27 cellular contexts compared by ENCODE assay signal in genomic region chr4:27276322-27277073, GRCh38.
DNase-seq lines count a peak whose midpoint lies in the region; ATAC-seq and TF ChIP-seq lines count a peak whose summit lies in the region.
"Had no signal": no experiment of that assay in that cellular context is flagged by ENCODE, and none has a peak within 500 bp of the region (broad histone marks: within the 10 kb centered on the region; RNA-seq: fewer than 3 reads in every experiment).

No MANE protein-coding gene starts in this region.

- H3K36me3 Mint-ChIP-seq in activated CD8-positive, alpha-beta T cell treated with anti-CD3 and anti-CD28 coated beads, Interleukin-2, amount 10 ng/mL, durations not matched to agents 7 days and 5 days (ENCODE audit: low read depth), result no peaks in the 10 kb centered on the region
- no peaks in the 10 kb centered on the region for H3K36me3 Mint-ChIP-seq in activated CD4-positive, alpha-beta T cell treated with anti-CD3 and anti-CD28 coated beads for 36 hours (ENCODE audit: low read depth)
- H3K36me3 Mint-ChIP-seq: IgD-negative memory B cell had no signal

- no peaks in the 10 kb centered on the region for H3K27me3 Mint-ChIP-seq in activated CD8-positive, alpha-beta T cell treated with anti-CD3 and anti-CD28 coated beads, Interleukin-2, amount 10 ng/mL, durations not matched to agents 7 days and 5 days (ENCODE audit: low read depth)
- H3K27me3 Mint-ChIP-seq in activated CD4-positive, alpha-beta T cell treated with anti-CD3 and anti-CD28 coated beads for 36 hours, result peaks cover 2% of the 10 kb centered on the region
- H3K27me3 Mint-ChIP-seq: activated CD4-positive, alpha-beta T cell treated with anti-CD3 and anti-CD28 coated beads, Interleukin-2, amount 10 ng/mL, durations not matched to agents 24 days and 14 days; CD4-positive, alpha-beta T cell; central memory CD8-positive, alpha-beta T cell; IgD-negative memory B cell had no signal

- H3K4me3 Mint-ChIP-seq in activated CD8-positive, alpha-beta T cell treated with anti-CD3 and anti-CD28 coated beads, Interleukin-2, amount 10 ng/mL, durations not matched to agents 7 days and 5 days, result no peak overlapping the region
- H3K4me3 Mint-ChIP-seq in activated CD4-positive, alpha-beta T cell treated with anti-CD3 and anti-CD28 coated beads for 36 hours, result no peak overlapping the region
- H3K4me3 Mint-ChIP-seq: activated CD4-positive, alpha-beta T cell treated with anti-CD3 and anti-CD28 coated beads, Interleukin-2, amount 10 ng/mL, durations not matched to agents 24 days and 14 days; activated T-cell treated with anti-CD3 and anti-CD28 coated beads, Interleukin-2, amount 50 U/mL, for 4 hours; CD4-positive, alpha-beta T cell; central memory CD8-positive, alpha-beta T cell; IgD-negative memory B cell had no signal

- no peak for ATAC-seq in activated CD8-positive, alpha-beta T cell treated with anti-CD3 and anti-CD28 coated beads, Interleukin-2, amount 10 ng/mL, durations not matched to agents 7 days and 5 days
- ATAC-seq in activated CD4-positive, alpha-beta T cell treated with anti-CD3 and anti-CD28 coated beads for 36 hours, result no peak
- ATAC-seq: activated T-cell treated with anti-CD3 and anti-CD28 coated beads, Interleukin-2, amount 50 U/mL, for 4 hours; gastroesophageal sphincter; left lung; stimulated activated naive CD8-positive, alpha-beta T cell treated with anti-CD3 and anti-CD28 coated beads, Interleukin-15, Interleukin-2, amounts not matched to agents 100 U/mL and 50 U/mL, for 24 hours had no signal

- H3K27ac Mint-ChIP-seq in activated CD8-positive, alpha-beta T cell treated with anti-CD3 and anti-CD28 coated beads, Interleukin-2, amount 10 ng/mL, durations not matched to agents 7 days and 5 days, result no peak overlapping the region
- H3K27ac Mint-ChIP-seq in activated CD4-positive, alpha-beta T cell treated with anti-CD3 and anti-CD28 coated beads for 36 hours, result no peak overlapping the region
- H3K27ac Mint-ChIP-seq: activated CD4-positive, alpha-beta T cell treated with anti-CD3 and anti-CD28 coated beads, Interleukin-2, amount 10 ng/mL, durations not matched to agents 24 days and 14 days; CD4-positive, alpha-beta T cell; IgD-negative memory B cell had no signal

- DNase-seq in AG09309 (ENCODE audit: low read depth) (peak; percentile 5), HT-29 (ENCODE audit: low spot score) (peak; percentile 2), NCI-H2196 (lab: John Stamatoyannopoulos, UW; ENCODE audit: unreplicated experiment) (peak; percentile 16), SHP77 treated with DMSO at 0.1 percent for 48 hours (lab: John Stamatoyannopoulos, UW) (peak; percentile 67), NOMO-1 treated with DMSO at 0.1 percent for 48 hours (lab: John Stamatoyannopoulos, UW; ENCODE audit: unreplicated experiment) (no peak), GM10266 (ENCODE audit: extremely low spot score) (no peak)
- no peak for DNase-seq in activated CD8-positive, alpha-beta T cell treated with anti-CD3 and anti-CD28 coated beads, Interleukin-2, amount 10 ng/mL, durations not matched to agents 7 days and 5 days
- no peak for DNase-seq in activated CD4-positive, alpha-beta T cell treated with anti-CD3 and anti-CD28 coated beads for 36 hours
- DNase-seq: activated CD4-positive, alpha-beta T cell treated with anti-CD3 and anti-CD28 coated beads, Interleukin-2, amount 10 ng/mL, durations not matched to agents 24 days and 14 days; activated T-cell treated with anti-CD3 and anti-CD28 coated beads, Interleukin-2, amount 50 U/mL, for 4 hours; AML-193; CD4-positive, alpha-beta T cell; dermis blood vessel endothelial cell; DMS 273 treated with DMSO at 0.1 percent for 48 hours; GDM1; H7; left lung; mesenchymal stem cell; NCI-H1048; NCI-H226; SIG-M5; stimulated activated naive CD8-positive, alpha-beta T cell treated with anti-CD3 and anti-CD28 coated beads, Interleukin-15, Interleukin-2, amounts not matched to agents 100 U/mL and 50 U/mL, for 24 hours; testis had no signal

- CTCF ChIA-PET in activated CD8-positive, alpha-beta T cell treated with anti-CD3 and anti-CD28 coated beads, Interleukin-2, amount 10 ng/mL, durations not matched to agents 7 days and 5 days (lab: Charles Lee), result no interaction called here
- CTCF ChIA-PET in activated CD4-positive, alpha-beta T cell treated with anti-CD3 and anti-CD28 coated beads for 36 hours (lab: Charles Lee), result no interaction called here

- POLR2A ChIA-PET in activated CD8-positive, alpha-beta T cell treated with anti-CD3 and anti-CD28 coated beads, Interleukin-2, amount 10 ng/mL, durations not matched to agents 7 days and 5 days (lab: Charles Lee), result no interaction called here
- POLR2A ChIA-PET in activated CD4-positive, alpha-beta T cell treated with anti-CD3 and anti-CD28 coated beads for 36 hours (lab: Charles Lee), result no interaction called here

- intact Hi-C loops in activated CD4-positive, alpha-beta T cell treated with anti-CD3 and anti-CD28 coated beads for 36 hours (cut with DNase I, micrococcal nuclease), result no loop called here

- H3K4me1 Mint-ChIP-seq in activated CD8-positive, alpha-beta T cell treated with anti-CD3 and anti-CD28 coated beads, Interleukin-2, amount 10 ng/mL, durations not matched to agents 7 days and 5 days (ENCODE audit: low read depth), result no peaks in the 10 kb centered on the region
- no peaks in the 10 kb centered on the region for H3K4me1 Mint-ChIP-seq in activated CD4-positive, alpha-beta T cell treated with anti-CD3 and anti-CD28 coated beads for 36 hours
- H3K4me1 Mint-ChIP-seq: activated CD4-positive, alpha-beta T cell treated with anti-CD3 and anti-CD28 coated beads, Interleukin-2, amount 10 ng/mL, durations not matched to agents 24 days and 14 days; central memory CD8-positive, alpha-beta T cell; IgD-negative memory B cell had no signal

- no peak overlapping the region for H3K4me3 ChIP-seq in AG09309 (ENCODE audit: control insufficient read depth, low read depth, low read length)
- H3K4me3 ChIP-seq: gastroesophageal sphincter, left lung, testis, vagina had no signal

- H3K9me3 Mint-ChIP-seq in activated CD8-positive, alpha-beta T cell treated with anti-CD3 and anti-CD28 coated beads, Interleukin-2, amount 10 ng/mL, durations not matched to agents 7 days and 5 days (ENCODE audit: insufficient read depth), result no peaks in the 10 kb centered on the region
- H3K9me3 Mint-ChIP-seq in activated CD4-positive, alpha-beta T cell treated with anti-CD3 and anti-CD28 coated beads for 36 hours (ENCODE audit: low read depth), result no peaks in the 10 kb centered on the region

- TF ChIP-seq CTCF in AG09309 (IDR thresholded peaks at IDR 0.05; ENCODE audit: control insufficient read depth, insufficient read depth, low read depth, low read length, missing control alignments) (no peak), GM10266 (IDR thresholded peaks at IDR 0.05; ENCODE audit: control insufficient read depth, insufficient read depth, low read depth, missing control alignments) (no peak)

Comparison
In these comparisons a context has a peak if more than half of its experiments do, and no peak if none do; other contexts are left out.
1. DNase-seq: peak in AG09309 (single experiment), HT-29 (single experiment), NCI-H2196 (single experiment) and SHP77 treated with DMSO at 0.1 percent for 48 hours (single experiment); none in NOMO-1 treated with DMSO at 0.1 percent for 48 hours (single experiment), activated CD8-positive, alpha-beta T cell treated with anti-CD3 and anti-CD28 coated beads, Interleukin-2, amount 10 ng/mL, durations not matched to agents 7 days and 5 days (single experiment), activated CD4-positive, alpha-beta T cell treated with anti-CD3 and anti-CD28 coated beads for 36 hours (single experiment) and GM10266 (single experiment).